ENCODE assay signal across 2 cellular contexts in genomic region chr19:53896682-53897081, GRCh38.
A peak's percentile ranks its signal among the peaks of the same experiment; 100 is the strongest.
TF ChIP-seq lines count a peak whose summit lies in the region.

No MANE protein-coding gene starts in this region.

TF ChIP-seq in SK-N-SH, 30 proteins besides CTCF, POLR2A, EP300 and RAD21 (continued from another document):
- peak; percentile 92 for TF ChIP-seq REST (IDR thresholded peaks at IDR 0.05; ENCODE audit: low read depth, low read length)

TF ChIP-seq in SK-N-SH treated with all-trans-retinoic acid at 6 μM for 48 hours, 23 proteins besides CTCF, POLR2A, EP300 and RAD21 (continued from another document):
- no peak for TF ChIP-seq CSRNP3 (CRISPR knock-in tag; IDR thresholded peaks at IDR 0.05)
- TF ChIP-seq POU6F1 (CRISPR knock-in tag; IDR thresholded peaks at IDR 0.05; ENCODE audit: borderline replicate concordance, low read depth), result no peak
- no peak for TF ChIP-seq ZNF70 (CRISPR knock-in tag; IDR thresholded peaks at IDR 0.05)
